In genomic region chr17:50079334-50080095, GRCh38 we compare ENCODE assay signal across 7 cellular contexts. TPM values are rescaled to one million over a fixed set of nuclear protein-coding genes. Genes with fewer than 3 reads are reported as not detected.
A peak's percentile ranks its signal among the peaks of the same experiment; 100 is the strongest.
DNase-seq lines count a peak whose midpoint lies in the region; ATAC-seq, FAIRE-seq and TF ChIP-seq lines count a peak whose summit lies in the region.

No MANE protein-coding gene starts in this region.

- no peak overlapping the region; the same call in 1 of the 2 replicates for H2BK12ac ChIP-seq in H1 (ENCODE audit: low read depth, low read length)

- peaks cover 2 to 8% of the 10 kb centered on the region in 2 experiments for H4K20me1 ChIP-seq in H1 (replicated peaks in 1 of 2; ENCODE audit: control insufficient read depth in 1 of 2, insufficient read depth in 2 of 2, low read length in 2 of 2)
- peaks cover 30% of the 10 kb centered on the region for H4K20me1 ChIP-seq in osteoblast (ENCODE audit: insufficient read depth, low read length)

- peak; percentile 67 for DNase-seq in GM19239 (ENCODE audit: insufficient read length, low spot score)
- DNase-seq in NCI-H524 treated with DMSO at 0.1 percent for 48 hours (lab: John Stamatoyannopoulos, UW) = peak; percentile 96
- peak in 1 of 2 experiments; percentile 91 for DNase-seq in H1 (ENCODE audit: low read depth in 1 of 2, low spot score in 2 of 2)
- peak; percentile 95 for DNase-seq in osteoblast (ENCODE audit: insufficient read length, low spot score, missing footprints)
- no peak for DNase-seq in HuH-7.5 (ENCODE audit: low spot score)

- H3K23me2 ChIP-seq in H1 (ENCODE audit: low read depth, low read length) = no peaks in the 10 kb centered on the region

- H2BK20ac ChIP-seq in H1 (ENCODE audit: low read length) = no peak overlapping the region

- no peak overlapping the region for H2BK120ac ChIP-seq in H1 (replicated peaks; ENCODE audit: low read depth, low read length)

- ATAC-seq in HG02870 (IDR thresholded peaks at IDR 0.05; ENCODE audit: unreplicated experiment) (no peak), HG03571 (IDR thresholded peaks at IDR 0.05; ENCODE audit: unreplicated experiment) (no peak)

- no peak overlapping the region for H4K91ac ChIP-seq in H1 (replicated peaks; ENCODE audit: insufficient read length, low read length)

- no peak overlapping the region for H3K18ac ChIP-seq in H1 (ENCODE audit: extremely low read depth, low read length)

- H3K56ac ChIP-seq in H1 (replicated peaks; ENCODE audit: insufficient read length, low read depth, low read length) = no peak overlapping the region

- H3K4me3 ChIP-seq in H1 (ENCODE audit: extremely low read depth in 1 of 4, insufficient read depth in 2 of 4, low read depth in 3 of 4, low read length in 4 of 4) (no peak overlapping the region), osteoblast (ENCODE audit: insufficient read depth, low read length) (no peak overlapping the region)

- WGBS in H1 (ENCODE audit: extremely low coverage in 1 of 2, insufficient coverage in 1 of 2, insufficient read length in 1 of 2, insufficient replicate concordance in 2 of 2, low coverage in 1 of 2, low lambda C conversion rate in 2 of 2, missing lambda C conversion rate in 1 of 2), 2 experiments = 76% methylated on average over 11 of the region's 12 CpGs; no CpG with 5 or more reads in 1 of the 2 experiments

- H4K5ac ChIP-seq in H1 (ENCODE audit: insufficient read length, low read depth, low read length) = no peak overlapping the region

- POLR2A ChIA-PET in H1 (lab: Charles Lee; ENCODE audit: partially characterized antibody) = interaction anchor here (1.0 kb wide), 1 partner anchor 23 kb away, joined by 8 read pairs; the partner anchor contains the start of gene ITGA3

- FAIRE-seq in GM19239 (lab: Jason Lieb, UNC) (no peak), H1 (lab: Jason Lieb, UNC) (no peak)

- H3K27me3 ChIP-seq in H1 (replicated peaks in 1 of 4; ENCODE audit: control insufficient read depth in 3 of 4, extremely low read depth in 1 of 4, insufficient read depth in 3 of 4, low read length in 3 of 4) (no peaks in the 10 kb centered on the region; a peak in 2 of 7 replicates), osteoblast (ENCODE audit: insufficient read depth, low read length) (no peaks in the 10 kb centered on the region)

- no peak for TF ChIP-seq POLR2A in H1 (IDR thresholded peaks at IDR 0.05; ENCODE audit: control extremely low read depth in 1 of 2, low read depth in 2 of 2, low read length in 2 of 2)

- H3K4ac ChIP-seq in H1 (replicated peaks; ENCODE audit: insufficient read length, low read depth, low read length) = no peak overlapping the region

- H3K4me1 ChIP-seq in H1 (replicated peaks in 1 of 4; ENCODE audit: control insufficient read depth in 3 of 4, insufficient read depth in 4 of 4, low read length in 3 of 4) (peaks cover 0 to 4% (median 3%) of the 10 kb centered on the region in 4 experiments; a peak in 3 of 7 replicates), osteoblast (ENCODE audit: insufficient read depth, low read length) (peaks cover 9% of the 10 kb centered on the region)

- peak; percentile 54 to 73; a peak in 3 of 4 replicates for TF ChIP-seq RAD21 in H1 (IDR thresholded peaks at IDR 0.05 in 1 of 2, conservative IDR thresholded peaks at IDR 0.05 in 1 of 2; ENCODE audit: low read depth in 2 of 2, low read length in 2 of 2)

- no peak for TF ChIP-seq EP300 in H1 (IDR thresholded peaks at IDR 0.05; ENCODE audit: borderline replicate concordance in 1 of 2, low read depth in 2 of 2, low read length in 2 of 2)

- H3K4me2 ChIP-seq in H1 (ENCODE audit: insufficient read depth in 1 of 2, low read depth in 2 of 2, low read length in 2 of 2) (no peak overlapping the region), osteoblast (ENCODE audit: insufficient read depth, low read length) (no peak overlapping the region)

- H3K9me3 ChIP-seq in H1 (ENCODE audit: insufficient read depth in 2 of 2, low read depth in 1 of 2, low read length in 1 of 2) = no peaks in the 10 kb centered on the region
- no peaks in the 10 kb centered on the region for H3K9me3 ChIP-seq in osteoblast (ENCODE audit: low read depth, low read length)

- TF ChIP-seq CTCF in H1 (IDR thresholded peaks at IDR 0.05; ENCODE audit: control extremely low read depth in 1 of 3, insufficient read depth in 1 of 3, low read depth in 1 of 3, low read length in 3 of 3) (peak; percentile 100), osteoblast (IDR thresholded peaks at IDR 0.05; ENCODE audit: extremely low read depth, low read depth, low read length) (peak; percentile 92)

- H3K27ac ChIP-seq in H1 (ENCODE audit: low read depth, low read length) = no peak overlapping the region
- H3K27ac ChIP-seq in osteoblast (ENCODE audit: low read depth, low read length) = peak overlapping the region; percentile 45

- H3K79me2 ChIP-seq in H1 (ENCODE audit: control insufficient read depth in 1 of 2, insufficient read depth in 2 of 2, low read length in 2 of 2) = no peaks in the 10 kb centered on the region
- H3K79me2 ChIP-seq in osteoblast (ENCODE audit: insufficient read depth, low read length) = peaks cover 56% of the 10 kb centered on the region

- H2AFZ ChIP-seq in H1 (ENCODE audit: low read length) = no peak overlapping the region
- H2AFZ ChIP-seq in osteoblast (ENCODE audit: low read length) = no peak overlapping the region

- no peak overlapping the region for H2BK15ac ChIP-seq in H1 (ENCODE audit: low read length)

- H3K23ac ChIP-seq in H1 (ENCODE audit: insufficient read length) = no peak overlapping the region

- no peak overlapping the region for H2BK5ac ChIP-seq in H1 (ENCODE audit: low read depth, low read length)

- H3K14ac ChIP-seq in H1 (ENCODE audit: insufficient read length) = no peak overlapping the region

- peaks cover 0 to 6% (median 1%) of the 10 kb centered on the region in 4 experiments; a peak in 3 of 8 replicates for H3K36me3 ChIP-seq in H1 (ENCODE audit: control insufficient read depth in 2 of 4, insufficient read depth in 4 of 4, low read length in 3 of 4)
- H3K36me3 ChIP-seq in osteoblast (ENCODE audit: insufficient read depth, low read length) = peaks cover 95% of the 10 kb centered on the region

- CTCF ChIA-PET in H1 (lab: Charles Lee; ENCODE audit: partially characterized antibody) = interaction anchor here (0.6 to 10.1 kb wide), 33 partner anchors 8 to 1623 kb away, joined by 3 to 169 read pairs (median 3); partner anchors contain the start of gene ITGA3

- no peak overlapping the region for H2AK5ac ChIP-seq in H1 (ENCODE audit: low read depth, low read length)

- H3K9ac ChIP-seq in H1 (replicated peaks in 1 of 4; ENCODE audit: extremely low read depth in 1 of 4, low read depth in 3 of 4, low read length in 3 of 4) = no peak overlapping the region

- H4K8ac ChIP-seq in H1 (ENCODE audit: extremely low read depth, insufficient read depth, low read length) = no peak overlapping the region

- no peaks in the 10 kb centered on the region for H3K79me1 ChIP-seq in H1 (ENCODE audit: low read depth, low read length)

TF ChIP-seq in H1, 55 proteins besides CTCF, POLR2A, EP300 and RAD21 (continues in another document):
- no peak for TF ChIP-seq RBBP5 (IDR thresholded peaks at IDR 0.05; ENCODE audit: borderline replicate concordance, low read depth, low read length)
- peak; percentile 75 for TF ChIP-seq MAX (IDR thresholded peaks at IDR 0.05)
- no peak for TF ChIP-seq BCL11A (IDR thresholded peaks at IDR 0.05; ENCODE audit: low read depth in 2 of 2, low read length in 2 of 2)
- no peak for TF ChIP-seq TBP (IDR thresholded peaks at IDR 0.05; ENCODE audit: low read depth, low read length)

RNA-seq across cellular contexts. Expression of gene PDK2, which starts 15.6 kb away (rescaled TPM):
- 17.8 and 18.3 TPM in 2 replicates for total RNA-seq in H1 (2021; fragmentation: NEBNext Ultra II Directional; extraction: Animal tissue kit (Norgen Biotek cat#: 25700))
- 121 and 154 TPM in 2 replicates for polyA plus RNA-seq in H1 (2011; rRNA removed)
- polyA plus RNA-seq in H1 (2011; cell fraction: cytosol; rRNA removed) = 49.3 TPM
- 74.7 TPM for polyA plus RNA-seq in H1 (2011; cell fraction: nucleus; rRNA removed)
- 14.5 to 28.8 TPM (median 21.8 TPM) in 4 replicates for polyA plus RNA-seq in H1 (2012, experiment 1 of 2)
- 16.0 TPM for polyA plus RNA-seq in H1 (2012, experiment 2 of 2)
- 17.4 TPM for polyA plus RNA-seq in H1 (2013, experiment 1 of 2)
- 17.7 TPM for polyA plus RNA-seq in H1 (2013, experiment 2 of 2)
- 63.4 and 70.8 TPM in 2 replicates for polyA minus RNA-seq in H1 (2011; rRNA and poly(A)+ RNA removed)
- 22.0 TPM for polyA minus RNA-seq in H1 (2011; cell fraction: cytosol; rRNA and poly(A)+ RNA removed)
- 45.0 TPM for polyA minus RNA-seq in H1 (2011; cell fraction: nucleus; rRNA and poly(A)+ RNA removed)
- 43.4 and 54.8 TPM in 2 replicates for total RNA-seq in osteoblast

RNA-seq across cellular contexts. Expression of gene ITGA3, which starts 23.6 kb away (rescaled TPM):
- total RNA-seq in H1 (2021; fragmentation: NEBNext Ultra II Directional; extraction: Animal tissue kit (Norgen Biotek cat#: 25700)) = 21.7 and 24.2 TPM in 2 replicates
- 24.0 and 34.4 TPM in 2 replicates for polyA plus RNA-seq in H1 (2011; rRNA removed)
- 23.6 TPM for polyA plus RNA-seq in H1 (2011; cell fraction: cytosol; rRNA removed)
- polyA plus RNA-seq in H1 (2011; cell fraction: nucleus; rRNA removed) = 46.6 TPM
- polyA plus RNA-seq in H1 (2012, experiment 1 of 2) = 22.1 to 30.6 TPM (median 25.9 TPM) in 4 replicates
- polyA plus RNA-seq in H1 (2012, experiment 2 of 2) = 18.4 TPM
- polyA plus RNA-seq in H1 (2013, experiment 1 of 2) = 35.2 TPM
- polyA plus RNA-seq in H1 (2013, experiment 2 of 2) = 29.2 TPM
- 24.6 and 29.1 TPM in 2 replicates for polyA minus RNA-seq in H1 (2011; rRNA and poly(A)+ RNA removed)
- 32.7 TPM for polyA minus RNA-seq in H1 (2011; cell fraction: cytosol; rRNA and poly(A)+ RNA removed)
- 31.4 TPM for polyA minus RNA-seq in H1 (2011; cell fraction: nucleus; rRNA and poly(A)+ RNA removed)
- 73.4 and 81.4 TPM in 2 replicates for total RNA-seq in osteoblast

RNA-seq across cellular contexts. Expression of gene SAMD14, which starts 50.4 kb away (rescaled TPM):
- total RNA-seq in H1 (2021; fragmentation: NEBNext Ultra II Directional; extraction: Animal tissue kit (Norgen Biotek cat#: 25700)) = 5.8 and 5.9 TPM in 2 replicates
- 5.2 and 5.7 TPM in 2 replicates for polyA plus RNA-seq in H1 (2011; rRNA removed)
- 3.9 TPM for polyA plus RNA-seq in H1 (2011; cell fraction: cytosol; rRNA removed)
- polyA plus RNA-seq in H1 (2011; cell fraction: nucleus; rRNA removed) = 12.4 TPM
- 6.3 to 11.5 TPM (median 8.1 TPM) in 4 replicates for polyA plus RNA-seq in H1 (2012, experiment 1 of 2)
- 3.9 TPM for polyA plus RNA-seq in H1 (2012, experiment 2 of 2)
- 3.4 TPM for polyA plus RNA-seq in H1 (2013, experiment 1 of 2)
- 3.4 TPM for polyA plus RNA-seq in H1 (2013, experiment 2 of 2)
- 2.6 and 3.1 TPM in 2 replicates for polyA minus RNA-seq in H1 (2011; rRNA and poly(A)+ RNA removed)
- 2.9 TPM for polyA minus RNA-seq in H1 (2011; cell fraction: cytosol; rRNA and poly(A)+ RNA removed)
- 4.2 TPM for polyA minus RNA-seq in H1 (2011; cell fraction: nucleus; rRNA and poly(A)+ RNA removed)
- total RNA-seq in osteoblast = 2.5 and 2.7 TPM in 2 replicates
